5 cellular contexts compared by ENCODE assay signal in genomic region chr11:120766318-120766717, GRCh38.
"Had no signal": no experiment of that assay in that cellular context is flagged by ENCODE, and none has a peak within 500 bp of the region (broad histone marks: within the 10 kb centered on the region; RNA-seq: fewer than 3 reads in every experiment).

No MANE protein-coding gene starts in this region.

- H3K4me1 Mint-ChIP-seq: IgD-negative memory B cell had no signal

- H3K27ac ChIP-seq: HL-60 had no signal

- H2AFZ ChIP-seq: GM23338 had no signal

- DNase-seq: H9, HCEC 1CT had no signal

- H3K4me3 ChIP-seq: GM23338 had no signal

- H3K4me3 Mint-ChIP-seq: GM23338, H9 had no signal

- H3K27ac Mint-ChIP-seq: GM23338, H9, IgD-negative memory B cell had no signal

- H3K4me2 ChIP-seq: GM23338 had no signal
